12 cellular contexts compared by ENCODE assay signal in the genomic region with DNA sequence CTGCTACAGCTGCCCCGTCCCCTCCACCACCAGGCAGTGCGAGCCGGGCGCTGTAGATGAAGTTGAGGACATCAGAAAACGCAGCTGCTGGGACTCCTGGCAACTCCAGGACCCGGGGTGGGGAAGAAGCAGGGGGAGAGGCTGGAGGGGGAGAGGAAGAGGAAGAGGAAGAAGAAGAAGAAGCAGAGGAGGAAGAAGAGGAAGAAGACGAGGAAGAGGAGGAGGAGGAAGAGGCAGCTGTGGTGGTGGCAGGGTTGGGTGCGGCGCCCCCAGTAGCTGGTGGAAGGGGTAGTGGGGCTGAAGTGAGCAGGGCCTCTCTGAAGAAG. TPM values are rescaled to one million over a fixed set of nuclear protein-coding genes. Genes with fewer than 3 reads are reported as not detected.
DNase-seq lines count a peak whose midpoint lies in the region; ATAC-seq and TF ChIP-seq lines count a peak whose summit lies in the region.
"Had no signal": no experiment of that assay in that cellular context is flagged by ENCODE, and none has a peak within 500 bp of the region (broad histone marks: within the 10 kb centered on the region; RNA-seq: fewer than 3 reads in every experiment).

No MANE protein-coding gene starts in this region.

- no peak for DNase-seq in activated T-helper 1 cell treated with anti-CD3 and anti-CD28 coated beads, Interleukin-12 subunit alpha, Interleukin-12 subunit beta, Interleukin-2, Interleukin-4 antibody, amounts not matched to agents 30 ng/mL and 10 ng/mL and 1 ng/mL, durations not matched to agents 14 hours and 24 hours and 36 hours (ENCODE audit: low spot score)
- DNase-seq in esophagus squamous epithelium (lab: John Stamatoyannopoulos, UW) (no peak), GOT3 (lab: John Stamatoyannopoulos, UW) (no peak), middle frontal gyrus (ENCODE audit: extremely low spot score, low spot score) (no peak)
- DNase-seq: activated CD4-positive, alpha-beta T cell treated with anti-CD3 and anti-CD28 coated beads for 1 hour; Karpas-422; NCI-H2107; stimulated activated naive CD4-positive, alpha-beta T cell had no signal

- H3K27ac Mint-ChIP-seq in activated T-helper 1 cell treated with anti-CD3 and anti-CD28 coated beads, Interleukin-12 subunit alpha, Interleukin-12 subunit beta, Interleukin-2, Interleukin-4 antibody, amounts not matched to agents 30 ng/mL and 10 ng/mL and 1 ng/mL, durations not matched to agents 14 hours and 24 hours and 36 hours = peak overlapping the region; percentile 52

- H3K36me3 Mint-ChIP-seq in activated T-helper 1 cell treated with anti-CD3 and anti-CD28 coated beads, Interleukin-12 subunit alpha, Interleukin-12 subunit beta, Interleukin-2, Interleukin-4 antibody, amounts not matched to agents 30 ng/mL and 10 ng/mL and 1 ng/mL, durations not matched to agents 14 hours and 24 hours and 36 hours (ENCODE audit: low read depth) = peaks cover 4% of the 10 kb centered on the region

- no peak overlapping the region for H3K4me3 Mint-ChIP-seq in activated T-helper 1 cell treated with anti-CD3 and anti-CD28 coated beads, Interleukin-12 subunit alpha, Interleukin-12 subunit beta, Interleukin-2, Interleukin-4 antibody, amounts not matched to agents 30 ng/mL and 10 ng/mL and 1 ng/mL, durations not matched to agents 14 hours and 24 hours and 36 hours

- ATAC-seq in GM21786 (IDR thresholded peaks at IDR 0.05; ENCODE audit: unreplicated experiment) = no peak

- H3K27me3 ChIP-seq in esophagus squamous epithelium = no peaks in the 10 kb centered on the region
- H3K27me3 ChIP-seq in skeletal muscle tissue (ENCODE audit: control insufficient read depth in 3 of 3, insufficient read depth in 3 of 3, low read length in 3 of 3) = no peaks in the 10 kb centered on the region

- H3K9me3 ChIP-seq in esophagus squamous epithelium (no peaks in the 10 kb centered on the region), skeletal muscle tissue (ENCODE audit: control insufficient read depth in 3 of 3, low read length in 3 of 3) (no peaks in the 10 kb centered on the region)

- H3K4me1 ChIP-seq in esophagus squamous epithelium (peaks cover 17 to 84% (median 20%) of the 10 kb centered on the region in 3 donors), skeletal muscle tissue (ENCODE audit: control insufficient read depth in 3 of 3, insufficient read depth in 3 of 3, low read length in 3 of 3) (peaks cover 22 to 26% (median 25%) of the 10 kb centered on the region in 3 donors)

- no peak for TF ChIP-seq POLR2A in esophagus squamous epithelium (IDR thresholded peaks at IDR 0.05)

- intact Hi-C loops in activated T-helper 1 cell treated with anti-CD3 and anti-CD28 coated beads, Interleukin-12 subunit alpha, Interleukin-12 subunit beta, Interleukin-2, Interleukin-4 antibody, amounts not matched to agents 30 ng/mL and 10 ng/mL and 1 ng/mL, durations not matched to agents 14 hours and 24 hours and 36 hours (cut with micrococcal nuclease) = no loop called here
- intact Hi-C loops in esophagus squamous epithelium (cut with DNase I) = no loop called here

- H3K27me3 Mint-ChIP-seq in activated T-helper 1 cell treated with anti-CD3 and anti-CD28 coated beads, Interleukin-12 subunit alpha, Interleukin-12 subunit beta, Interleukin-2, Interleukin-4 antibody, amounts not matched to agents 30 ng/mL and 10 ng/mL and 1 ng/mL, durations not matched to agents 14 hours and 24 hours and 36 hours (ENCODE audit: insufficient read depth) = no peaks in the 10 kb centered on the region

- H3K27ac ChIP-seq in esophagus squamous epithelium (peak overlapping the region; percentile 0 to 75 (median 65)), skeletal muscle tissue (ENCODE audit: low read depth, low read length) (peak overlapping the region; percentile 77)

- H3K9me3 Mint-ChIP-seq in activated T-helper 1 cell treated with anti-CD3 and anti-CD28 coated beads, Interleukin-12 subunit alpha, Interleukin-12 subunit beta, Interleukin-2, Interleukin-4 antibody, amounts not matched to agents 30 ng/mL and 10 ng/mL and 1 ng/mL, durations not matched to agents 14 hours and 24 hours and 36 hours = no peaks in the 10 kb centered on the region

- TF ChIP-seq CTCF in esophagus squamous epithelium (IDR thresholded peaks at IDR 0.05) = no peak

- H3K36me3 ChIP-seq in esophagus squamous epithelium = peaks cover 10 to 68% (median 11%) of the 10 kb centered on the region in 3 donors
- peaks cover 23 to 31% (median 25%) of the 10 kb centered on the region in 3 donors for H3K36me3 ChIP-seq in skeletal muscle tissue (ENCODE audit: control insufficient read depth in 3 of 3, insufficient read depth in 3 of 3, low read length in 3 of 3)

- no peak overlapping the region for H3K4me3 ChIP-seq in esophagus squamous epithelium
- H3K4me3 ChIP-seq in skeletal muscle tissue (ENCODE audit: low read length in 3 of 3) = no peak overlapping the region

- H3K4me1 Mint-ChIP-seq in activated T-helper 1 cell treated with anti-CD3 and anti-CD28 coated beads, Interleukin-12 subunit alpha, Interleukin-12 subunit beta, Interleukin-2, Interleukin-4 antibody, amounts not matched to agents 30 ng/mL and 10 ng/mL and 1 ng/mL, durations not matched to agents 14 hours and 24 hours and 36 hours (ENCODE audit: low read depth) = peaks cover 7% of the 10 kb centered on the region

- WGBS in esophagus squamous epithelium, 2 donors = 76 to 86% methylated on average over 5 of the region's 9 CpGs

- H3K9ac ChIP-seq in skeletal muscle tissue (ENCODE audit: low read depth in 1 of 3, low read length in 3 of 3) = peak overlapping the region; percentile 43 to 69 (median 45)

RNA-seq across cellular contexts. Expression of a gene that starts 13.2 kb away (rescaled TPM):
- 15.1 and 16.0 TPM in 2 replicates for total RNA-seq in activated T-helper 1 cell treated with anti-CD3 and anti-CD28 coated beads, Interleukin-12 subunit alpha, Interleukin-12 subunit beta, Interleukin-2, Interleukin-4 antibody, amounts not matched to agents 30 ng/mL and 10 ng/mL and 1 ng/mL, durations not matched to agents 14 hours and 24 hours and 36 hours
- total RNA-seq in esophagus squamous epithelium (10 to 100 TPM; 13.4 to 35.1 (median 28.5) TPM), skeletal muscle tissue (10.4 TPM)

RNA-seq across cellular contexts. Expression of a gene that starts 15.0 kb away (rescaled TPM):
- not detected in 2 replicates for total RNA-seq in activated T-helper 1 cell treated with anti-CD3 and anti-CD28 coated beads, Interleukin-12 subunit alpha, Interleukin-12 subunit beta, Interleukin-2, Interleukin-4 antibody, amounts not matched to agents 30 ng/mL and 10 ng/mL and 1 ng/mL, durations not matched to agents 14 hours and 24 hours and 36 hours
- total RNA-seq in esophagus squamous epithelium (not detected), skeletal muscle tissue (not detected)
- total RNA-seq: cerebellum, osteocyte had no signal

RNA-seq across cellular contexts. Expression of a gene that starts 17.9 kb away (rescaled TPM):
- 221 and 223 TPM in 2 replicates for total RNA-seq in activated T-helper 1 cell treated with anti-CD3 and anti-CD28 coated beads, Interleukin-12 subunit alpha, Interleukin-12 subunit beta, Interleukin-2, Interleukin-4 antibody, amounts not matched to agents 30 ng/mL and 10 ng/mL and 1 ng/mL, durations not matched to agents 14 hours and 24 hours and 36 hours
- total RNA-seq in esophagus squamous epithelium (10 to 100 TPM; 59.3 to 94.9 (median 78.2) TPM), skeletal muscle tissue (91.3 TPM)

RNA-seq across cellular contexts. Expression of a gene that starts 21.4 kb away (rescaled TPM):
- total RNA-seq in activated T-helper 1 cell treated with anti-CD3 and anti-CD28 coated beads, Interleukin-12 subunit alpha, Interleukin-12 subunit beta, Interleukin-2, Interleukin-4 antibody, amounts not matched to agents 30 ng/mL and 10 ng/mL and 1 ng/mL, durations not matched to agents 14 hours and 24 hours and 36 hours = 6.6 and 7.0 TPM in 2 replicates
- 1 to 10 TPM; 2.4 to 7.2 (median 4.6) TPM for total RNA-seq in esophagus squamous epithelium
- total RNA-seq in skeletal muscle tissue = 31.3 TPM

RNA-seq across cellular contexts. Expression of a gene that starts 27.0 kb away (rescaled TPM):
- 5.3 and 6.4 TPM in 2 replicates for total RNA-seq in activated T-helper 1 cell treated with anti-CD3 and anti-CD28 coated beads, Interleukin-12 subunit alpha, Interleukin-12 subunit beta, Interleukin-2, Interleukin-4 antibody, amounts not matched to agents 30 ng/mL and 10 ng/mL and 1 ng/mL, durations not matched to agents 14 hours and 24 hours and 36 hours
- 10 to 100 TPM in 1 of 4 donors, 1 to 10 TPM in 3; 2.7 to 18.1 (median 6.1) TPM for total RNA-seq in esophagus squamous epithelium
- 1.0 TPM for total RNA-seq in skeletal muscle tissue
